Comparison of ENCODE assay signal across 1 cellular context in genomic region chr10:21100871-21101514, GRCh38.
TF ChIP-seq lines count a peak whose summit lies in the region.

No MANE protein-coding gene starts in this region.

TF ChIP-seq in A549, 52 proteins besides CTCF, POLR2A, EP300 and RAD21 (continued from another document):
- TF ChIP-seq, protein P1, sequence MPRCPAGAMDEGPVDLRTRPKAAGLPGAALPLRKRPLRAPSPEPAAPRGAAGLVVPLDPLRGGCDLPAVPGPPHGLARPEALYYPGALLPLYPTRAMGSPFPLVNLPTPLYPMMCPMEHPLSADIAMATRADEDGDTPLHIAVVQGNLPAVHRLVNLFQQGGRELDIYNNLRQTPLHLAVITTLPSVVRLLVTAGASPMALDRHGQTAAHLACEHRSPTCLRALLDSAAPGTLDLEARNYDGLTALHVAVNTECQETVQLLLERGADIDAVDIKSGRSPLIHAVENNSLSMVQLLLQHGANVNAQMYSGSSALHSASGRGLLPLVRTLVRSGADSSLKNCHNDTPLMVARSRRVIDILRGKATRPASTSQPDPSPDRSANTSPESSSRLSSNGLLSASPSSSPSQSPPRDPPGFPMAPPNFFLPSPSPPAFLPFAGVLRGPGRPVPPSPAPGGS (IDR thresholded peaks at IDR 0.05) = no peak
- TF ChIP-seq NR3C1 (IDR thresholded peaks at IDR 0.05) = no peak
- TF ChIP-seq, protein P2, sequence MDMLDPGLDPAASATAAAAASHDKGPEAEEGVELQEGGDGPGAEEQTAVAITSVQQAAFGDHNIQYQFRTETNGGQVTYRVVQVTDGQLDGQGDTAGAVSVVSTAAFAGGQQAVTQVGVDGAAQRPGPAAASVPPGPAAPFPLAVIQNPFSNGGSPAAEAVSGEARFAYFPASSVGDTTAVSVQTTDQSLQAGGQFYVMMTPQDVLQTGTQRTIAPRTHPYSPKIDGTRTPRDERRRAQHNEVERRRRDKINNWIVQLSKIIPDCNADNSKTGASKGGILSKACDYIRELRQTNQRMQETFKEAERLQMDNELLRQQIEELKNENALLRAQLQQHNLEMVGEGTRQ (IDR thresholded peaks at IDR 0.05) = no peak
- no peak for TF ChIP-seq RARB (CRISPR knock-in tag; IDR thresholded peaks at IDR 0.05)
- no peak for TF ChIP-seq HOXB5 (CRISPR knock-in tag; IDR thresholded peaks at IDR 0.05)
- no peak for TF ChIP-seq POLR2AphosphoS2 (conservative IDR thresholded peaks at IDR 0.05; ENCODE audit: low read length)
- TF ChIP-seq GATA3 (IDR thresholded peaks at IDR 0.05; ENCODE audit: borderline replicate concordance) = no peak
- TF ChIP-seq SMC3 (IDR thresholded peaks at IDR 0.05) = no peak
